ENCODE assay signal across 15 cellular contexts in genomic region chr19:15284091-15284490, GRCh38. TPM values are rescaled to one million over a fixed set of nuclear protein-coding genes. Genes with fewer than 3 reads are reported as not detected.
A peak's percentile ranks its signal among the peaks of the same experiment; 100 is the strongest.
DNase-seq lines count a peak whose midpoint lies in the region; ATAC-seq, FAIRE-seq and TF ChIP-seq lines count a peak whose summit lies in the region.
"Had no signal": no experiment of that assay in that cellular context is flagged by ENCODE, and none has a peak within 500 bp of the region (broad histone marks: within the 10 kb centered on the region; RNA-seq: fewer than 3 reads in every experiment).

No MANE protein-coding gene starts in this region.

- WGBS in suprapubic skin, result 87% methylated on average over 5 of the region's 5 CpGs

- DNase-seq in activated naive CD4-positive, alpha-beta T cell treated with anti-CD3 and anti-CD28 coated beads, Interleukin-2, amount 10 ng/mL, durations not matched to agents 7 days and 5 days, result no peak
- DNase-seq in T-cell (no peak), keratinocyte (ENCODE audit: low read depth, low spot score) (no peak), suprapubic skin (ENCODE audit: low spot score in 2 of 2) (no peak), MV-4-11 (lab: John Stamatoyannopoulos, UW) (no peak), D341Med (ENCODE audit: low spot score) (no peak), G401 (ENCODE audit: low spot score) (no peak)
- DNase-seq: AML-193, left lung, NCI-H1092 treated with DMSO at 0.1 percent for 48 hours, NCI-H524, SHP77 treated with DMSO at 0.1 percent for 48 hours had no signal

- no peaks in the 10 kb centered on the region for H3K27me3 ChIP-seq in keratinocyte (ENCODE audit: control insufficient read depth, extremely low read depth, insufficient read depth, low read length)
- H3K27me3 ChIP-seq in suprapubic skin, result no peaks in the 10 kb centered on the region
- H3K27me3 ChIP-seq: left lung, thyroid gland had no signal

- in situ Hi-C loops in G401 (cut with HindIII; ENCODE audit: low sequenced_read_pairs), result loop anchor here (5.0 kb wide), 1 partner anchor 43 kb away; no protein-coding TSS in a partner anchor

- H3K4me1 ChIP-seq in keratinocyte (ENCODE audit: control insufficient read depth, extremely low read depth, insufficient read depth, low read length) (peaks cover 59% of the 10 kb centered on the region), suprapubic skin (peaks cover 99% of the 10 kb centered on the region)

- no peak overlapping the region for H3K4me3 ChIP-seq in keratinocyte (ENCODE audit: control insufficient read depth in 2 of 3, extremely low read depth in 1 of 3, insufficient read depth in 2 of 3, low read depth in 1 of 3, low read length in 3 of 3)
- no peak overlapping the region for H3K4me3 ChIP-seq in suprapubic skin
- H3K4me3 ChIP-seq: left lung, thyroid gland had no signal

- H3K9me3 Mint-ChIP-seq in activated naive CD4-positive, alpha-beta T cell treated with anti-CD3 and anti-CD28 coated beads, Interleukin-2, amount 50 U/mL, for 24 hours, result no peaks in the 10 kb centered on the region
- H3K9me3 Mint-ChIP-seq in activated naive CD4-positive, alpha-beta T cell treated with anti-CD3 and anti-CD28 coated beads, Interleukin-2, amount 10 ng/mL, durations not matched to agents 7 days and 5 days, result no peaks in the 10 kb centered on the region
- no peaks in the 10 kb centered on the region for H3K9me3 Mint-ChIP-seq in T-cell

- no peak overlapping the region for H3K9ac ChIP-seq in keratinocyte (ENCODE audit: control insufficient read depth, extremely low read depth, insufficient read depth, low read length)

- dilution Hi-C loops in keratinocyte (cut with MboI; ENCODE audit: extremely low pct_ligation_motif_present, low sequenced_read_pairs), result no loop called here

- no peaks in the 10 kb centered on the region for H3K36me3 Mint-ChIP-seq in activated naive CD4-positive, alpha-beta T cell treated with anti-CD3 and anti-CD28 coated beads, Interleukin-2, amount 50 U/mL, for 24 hours
- H3K36me3 Mint-ChIP-seq in activated naive CD4-positive, alpha-beta T cell treated with anti-CD3 and anti-CD28 coated beads, Interleukin-2, amount 10 ng/mL, durations not matched to agents 7 days and 5 days, result peaks cover 2% of the 10 kb centered on the region
- H3K36me3 Mint-ChIP-seq in T-cell, result no peaks in the 10 kb centered on the region

- TF ChIP-seq CTCF in keratinocyte (optimal IDR thresholded peaks at IDR 0.05 in 1 of 3, IDR thresholded peaks at IDR 0.05 in 1 of 3, conservative IDR thresholded peaks at IDR 0.05 in 1 of 3; ENCODE audit: extremely low read depth in 1 of 3, insufficient read depth in 2 of 3, low read length in 3 of 3), result no peak
- TF ChIP-seq CTCF in suprapubic skin (IDR thresholded peaks at IDR 0.05), result no peak

- H3K4me2 ChIP-seq in keratinocyte (ENCODE audit: control insufficient read depth, extremely low read depth, insufficient read depth, low read depth, low read length), result peak overlapping the region; percentile 70

- peaks cover 98% of the 10 kb centered on the region for H3K4me1 Mint-ChIP-seq in activated naive CD4-positive, alpha-beta T cell treated with anti-CD3 and anti-CD28 coated beads, Interleukin-2, amount 50 U/mL, for 24 hours
- H3K4me1 Mint-ChIP-seq in activated naive CD4-positive, alpha-beta T cell treated with anti-CD3 and anti-CD28 coated beads, Interleukin-2, amount 10 ng/mL, durations not matched to agents 7 days and 5 days, result peaks cover 83% of the 10 kb centered on the region
- H3K4me1 Mint-ChIP-seq in T-cell, result peaks cover 94 to 98% (median 98%) of the 10 kb centered on the region in 3 donors

- no peak for TF ChIP-seq EP300 in suprapubic skin (IDR thresholded peaks at IDR 0.05)

- no peak for TF ChIP-seq POLR2A in suprapubic skin (IDR thresholded peaks at IDR 0.05)

- no peaks in the 10 kb centered on the region for H3K27me3 Mint-ChIP-seq in activated naive CD4-positive, alpha-beta T cell treated with anti-CD3 and anti-CD28 coated beads, Interleukin-2, amount 50 U/mL, for 24 hours
- H3K27me3 Mint-ChIP-seq in activated naive CD4-positive, alpha-beta T cell treated with anti-CD3 and anti-CD28 coated beads, Interleukin-2, amount 10 ng/mL, durations not matched to agents 7 days and 5 days, result no peaks in the 10 kb centered on the region
- no peaks in the 10 kb centered on the region for H3K27me3 Mint-ChIP-seq in T-cell

- H3K36me3 ChIP-seq in keratinocyte (ENCODE audit: control insufficient read depth in 2 of 2, extremely low read depth in 1 of 2, insufficient read depth in 2 of 2, low read length in 2 of 2), result no peaks in the 10 kb centered on the region
- H3K36me3 ChIP-seq in suprapubic skin, result no peaks in the 10 kb centered on the region
- H3K36me3 ChIP-seq: left lung, thyroid gland had no signal

- no peak for ATAC-seq in T-cell (replicated peaks in 1 of 4)

- peaks cover 21% of the 10 kb centered on the region for H3K9me1 ChIP-seq in keratinocyte (ENCODE audit: control insufficient read depth, extremely low read depth, insufficient read depth, low read length)

- peaks cover 80% of the 10 kb centered on the region for H4K20me1 ChIP-seq in keratinocyte (ENCODE audit: control insufficient read depth, extremely low read depth, insufficient read depth, low read length)

- H3K9me3 ChIP-seq in keratinocyte (ENCODE audit: control insufficient read depth, low read depth, low read length) (no peaks in the 10 kb centered on the region), suprapubic skin (no peaks in the 10 kb centered on the region)
- H3K9me3 ChIP-seq: left lung, thyroid gland had no signal

- H2AFZ ChIP-seq in keratinocyte (ENCODE audit: control insufficient read depth, low read length), result no peak overlapping the region

- H3K27ac Mint-ChIP-seq in activated naive CD4-positive, alpha-beta T cell treated with anti-CD3 and anti-CD28 coated beads, Interleukin-2, amount 50 U/mL, for 24 hours, result peak overlapping the region; percentile 82
- no peak overlapping the region for H3K27ac Mint-ChIP-seq in activated naive CD4-positive, alpha-beta T cell treated with anti-CD3 and anti-CD28 coated beads, Interleukin-2, amount 10 ng/mL, durations not matched to agents 7 days and 5 days
- H3K27ac Mint-ChIP-seq in T-cell, result peak overlapping the region; percentile 81 to 85

- no peak for FAIRE-seq in keratinocyte (lab: Jason Lieb, UNC)

- peak overlapping the region; percentile 74 for H3K4me3 Mint-ChIP-seq in activated naive CD4-positive, alpha-beta T cell treated with anti-CD3 and anti-CD28 coated beads, Interleukin-2, amount 50 U/mL, for 24 hours
- no peak overlapping the region for H3K4me3 Mint-ChIP-seq in activated naive CD4-positive, alpha-beta T cell treated with anti-CD3 and anti-CD28 coated beads, Interleukin-2, amount 10 ng/mL, durations not matched to agents 7 days and 5 days
- H3K4me3 Mint-ChIP-seq in T-cell, result peak overlapping the region; percentile 4 to 74 (median 42)

- peaks cover 100% of the 10 kb centered on the region for H3K79me2 ChIP-seq in keratinocyte (ENCODE audit: control insufficient read depth, insufficient read depth, low read length)

- POLR2A ChIA-PET in T-cell (lab: Charles Lee), result no interaction called here

- CTCF ChIA-PET in activated naive CD4-positive, alpha-beta T cell treated with anti-CD3 and anti-CD28 coated beads, Interleukin-2, amount 10 ng/mL, durations not matched to agents 7 days and 5 days (lab: Charles Lee), result no interaction called here
- CTCF ChIA-PET in T-cell (lab: Charles Lee), result no interaction called here

- no peak overlapping the region for H3K27ac ChIP-seq in keratinocyte (ENCODE audit: control insufficient read depth, insufficient read depth, low read length)
- H3K27ac ChIP-seq in suprapubic skin, result peak overlapping the region; percentile 87

RNA-seq across cellular contexts. Expression of gene BRD4, which starts 48.2 kb away (rescaled TPM):
- total RNA-seq in T-cell, result 100 to 1,000 TPM; 115 to 154 (median 139) TPM
- 3.7 to 9.2 TPM (median 5.5 TPM) in 3 replicates for polyA plus RNA-seq in keratinocyte
- 95.1 TPM for polyA plus RNA-seq in keratinocyte (2011; ENCODE audit: low read depth)
- polyA plus RNA-seq in keratinocyte (2011; cell fraction: cytosol; rRNA removed), result 6.2 and 7.8 TPM in 2 replicates
- 22.6 and 30.8 TPM in 2 replicates for polyA plus RNA-seq in keratinocyte (2011; cell fraction: nucleus; rRNA removed)
- 39.3 and 52.1 TPM in 2 replicates for polyA plus RNA-seq in keratinocyte (2012; ENCODE audit: low replicate concordance)
- polyA minus RNA-seq in keratinocyte, result 14.3 to 144 TPM (median 21.9 TPM) in 3 replicates
- polyA minus RNA-seq in keratinocyte (2011; cell fraction: cytosol; rRNA and poly(A)+ RNA removed), result 15.0 TPM
- 27.1 and 33.9 TPM in 2 replicates for polyA minus RNA-seq in keratinocyte (2011; cell fraction: nucleus; rRNA and poly(A)+ RNA removed)
- 100 to 1,000 TPM in 1 of 4 donors, 10 to 100 TPM in 3; 54.8 to 111 (median 68.3) TPM for total RNA-seq in suprapubic skin
- 7.4 and 8.6 TPM in 2 replicates for total RNA-seq in G401 (2014; rRNA removed; shearing (Covaris generic))

RNA-seq across cellular contexts. Expression of gene EPHX3, which starts 51.8 kb away (rescaled TPM):
- total RNA-seq in T-cell (under 1 TPM in 1 of 5 donors, not detected in 4; 0.23 TPM), suprapubic skin (10 to 100 TPM in 3 of 4 donors, 1 to 10 TPM in 1; 8.0 to 81.6 (median 47.5) TPM)
- polyA plus RNA-seq in keratinocyte, result 0.33 to 1.2 TPM (median 0.51 TPM) in 3 replicates
- 5.2 TPM for polyA plus RNA-seq in keratinocyte (2011; ENCODE audit: low read depth)
- polyA plus RNA-seq in keratinocyte (2011; cell fraction: cytosol; rRNA removed), result 0.27 and 0.40 TPM in 2 replicates
- 1.7 and 2.1 TPM in 2 replicates for polyA plus RNA-seq in keratinocyte (2011; cell fraction: nucleus; rRNA removed)
- 0.39 and 16.9 TPM in 2 replicates for polyA plus RNA-seq in keratinocyte (2012; ENCODE audit: low replicate concordance)
- polyA minus RNA-seq in keratinocyte, result 1.2 to 1.5 TPM (median 1.4 TPM) in 3 replicates
- polyA minus RNA-seq in keratinocyte (2011; cell fraction: cytosol; rRNA and poly(A)+ RNA removed), result not detected
- polyA minus RNA-seq in keratinocyte (2011; cell fraction: nucleus; rRNA and poly(A)+ RNA removed), result 0.93 and 1.1 TPM in 2 replicates
- not detected in 2 replicates for total RNA-seq in G401 (2014; rRNA removed; shearing (Covaris generic))
- total RNA-seq: glomerular endothelial cell had no signal
